9 cellular contexts compared by ENCODE assay signal in genomic region chr1:39214714-39214997, GRCh38. TPM values are rescaled to one million over a fixed set of nuclear protein-coding genes. Genes with fewer than 3 reads are reported as not detected.
DNase-seq lines count a peak whose midpoint lies in the region; ATAC-seq and TF ChIP-seq lines count a peak whose summit lies in the region.
"Had no signal": no experiment of that assay in that cellular context is flagged by ENCODE, and none has a peak within 500 bp of the region (broad histone marks: within the 10 kb centered on the region; RNA-seq: fewer than 3 reads in every experiment).

No MANE protein-coding gene starts in this region.

- H3K9ac ChIP-seq in liver (ENCODE audit: low read depth in 1 of 2, low read length in 2 of 2), result no peak overlapping the region

- no peak for ATAC-seq in activated CD4-positive, alpha-beta T cell treated with anti-CD3 and anti-CD28 coated beads for 36 hours
- no peak for ATAC-seq in activated T-helper 17 cell treated with anti-CD3 and anti-CD28 coated beads, Interleukin-2, amount 50 U/mL, for 72 hours (replicated peaks)
- ATAC-seq in HG02763 (IDR thresholded peaks at IDR 0.05; ENCODE audit: unreplicated experiment), result no peak

- peak overlapping the region; percentile 90 for H3K4me3 Mint-ChIP-seq in activated CD4-positive, alpha-beta T cell treated with anti-CD3 and anti-CD28 coated beads for 36 hours
- peak overlapping the region; percentile 92 for H3K4me3 Mint-ChIP-seq in activated T-helper 17 cell treated with anti-CD3 and anti-CD28 coated beads, Interleukin-2, amount 50 U/mL, for 72 hours

- no peaks in the 10 kb centered on the region for H3K27me3 Mint-ChIP-seq in activated CD4-positive, alpha-beta T cell treated with anti-CD3 and anti-CD28 coated beads for 36 hours
- H3K27me3 Mint-ChIP-seq in activated T-helper 17 cell treated with anti-CD3 and anti-CD28 coated beads, Interleukin-2, amount 50 U/mL, for 72 hours, result no peaks in the 10 kb centered on the region

- TF ChIP-seq RAD21 in liver (IDR thresholded peaks at IDR 0.05), result no peak

- H3K27ac ChIP-seq in liver (ENCODE audit: low read depth in 1 of 2, low read length in 2 of 2), result peak overlapping the region; percentile 2 to 48
- peak overlapping the region; percentile 78 for H3K27ac ChIP-seq in suprapubic skin

- H3K4me1 Mint-ChIP-seq in activated CD4-positive, alpha-beta T cell treated with anti-CD3 and anti-CD28 coated beads for 36 hours, result peaks cover 53% of the 10 kb centered on the region
- peaks cover 23% of the 10 kb centered on the region for H3K4me1 Mint-ChIP-seq in activated T-helper 17 cell treated with anti-CD3 and anti-CD28 coated beads, Interleukin-2, amount 50 U/mL, for 72 hours

- intact Hi-C loops in activated CD4-positive, alpha-beta T cell treated with anti-CD3 and anti-CD28 coated beads for 36 hours (cut with DNase I, micrococcal nuclease), result no loop called here

- no peaks in the 10 kb centered on the region for H3K27me3 ChIP-seq in liver (ENCODE audit: control insufficient read depth in 4 of 4, insufficient read depth in 4 of 4, low read length in 3 of 4)
- no peaks in the 10 kb centered on the region for H3K27me3 ChIP-seq in suprapubic skin

- CTCF ChIA-PET in activated CD4-positive, alpha-beta T cell treated with anti-CD3 and anti-CD28 coated beads for 36 hours (lab: Charles Lee), result interaction anchor here (0.6 to 6.2 kb wide), 13 partner anchors 9 to 522 kb away, joined by 3 to 75 read pairs (median 4); partner anchors contain the start of gene MACF1

- H3K9me3 ChIP-seq in liver (ENCODE audit: control insufficient read depth in 4 of 4, low read length in 3 of 4) (no peaks in the 10 kb centered on the region), suprapubic skin (no peaks in the 10 kb centered on the region)

- H3K4me3 ChIP-seq in liver (ENCODE audit: low read depth in 1 of 3, low read length in 3 of 3) (no peak overlapping the region), suprapubic skin (no peak overlapping the region)

- no peaks in the 10 kb centered on the region for H3K9me3 Mint-ChIP-seq in activated CD4-positive, alpha-beta T cell treated with anti-CD3 and anti-CD28 coated beads for 36 hours (ENCODE audit: low read depth)
- H3K9me3 Mint-ChIP-seq in activated T-helper 17 cell treated with anti-CD3 and anti-CD28 coated beads, Interleukin-2, amount 50 U/mL, for 72 hours, result no peaks in the 10 kb centered on the region

- TF ChIP-seq CTCF in liver (IDR thresholded peaks at IDR 0.05; ENCODE audit: low read depth, low read length, missing input control) (no peak), suprapubic skin (IDR thresholded peaks at IDR 0.05) (no peak)

- peaks cover 22% of the 10 kb centered on the region for H3K36me3 Mint-ChIP-seq in activated CD4-positive, alpha-beta T cell treated with anti-CD3 and anti-CD28 coated beads for 36 hours (ENCODE audit: low read depth)
- peaks cover 52% of the 10 kb centered on the region for H3K36me3 Mint-ChIP-seq in activated T-helper 17 cell treated with anti-CD3 and anti-CD28 coated beads, Interleukin-2, amount 50 U/mL, for 72 hours (ENCODE audit: low read depth)

- POLR2A ChIA-PET in activated CD4-positive, alpha-beta T cell treated with anti-CD3 and anti-CD28 coated beads for 36 hours (lab: Charles Lee), result interaction anchor here (0.6 to 2.0 kb wide), 4 partner anchors 10 to 176 kb away, joined by 4 to 17 read pairs (median 6); partner anchors contain the start of gene MACF1

- no peak for TF ChIP-seq EP300 in suprapubic skin (IDR thresholded peaks at IDR 0.05)

- no peaks in the 10 kb centered on the region for H3K36me3 ChIP-seq in liver (ENCODE audit: control insufficient read depth in 4 of 4, insufficient read depth in 3 of 4, low read depth in 1 of 4, low read length in 3 of 4)
- no peaks in the 10 kb centered on the region for H3K36me3 ChIP-seq in suprapubic skin

- H3K27ac Mint-ChIP-seq in activated CD4-positive, alpha-beta T cell treated with anti-CD3 and anti-CD28 coated beads for 36 hours, result peak overlapping the region; percentile 97
- peak overlapping the region; percentile 92 for H3K27ac Mint-ChIP-seq in activated T-helper 17 cell treated with anti-CD3 and anti-CD28 coated beads, Interleukin-2, amount 50 U/mL, for 72 hours

- peaks cover 7 to 24% (median 22%) of the 10 kb centered on the region in 4 donors for H3K4me1 ChIP-seq in liver (ENCODE audit: control insufficient read depth in 4 of 4, insufficient read depth in 4 of 4, low read length in 3 of 4)
- H3K4me1 ChIP-seq in suprapubic skin, result peaks cover 45% of the 10 kb centered on the region

- WGBS in liver, result 70% methylated on average over 1 of the region's 1 CpG
- 27% methylated on average over 1 of the region's 1 CpG for WGBS in suprapubic skin

- no peak for TF ChIP-seq POLR2A in suprapubic skin (IDR thresholded peaks at IDR 0.05)

- DNase-seq in activated CD4-positive, alpha-beta T cell treated with anti-CD3 and anti-CD28 coated beads for 36 hours, result no peak
- DNase-seq in activated CD4-positive, alpha-beta T cell treated with anti-CD3 and anti-CD28 coated beads, Interleukin-2, amount 50 U/mL, for 48 hours, result no peak
- DNase-seq in suprapubic skin (ENCODE audit: low spot score in 2 of 2), result no peak
- no peak for DNase-seq in 8988T
- DNase-seq in COR-L47 (lab: John Stamatoyannopoulos, UW), result no peak
- DNase-seq: NCI-H187 treated with DMSO at 0.1 percent for 48 hours had no signal

TF ChIP-seq in liver, 16 proteins besides CTCF, POLR2A, EP300 and RAD21:
- TF ChIP-seq FOXA1 (IDR thresholded peaks at IDR 0.05), result no peak
- TF ChIP-seq SP1 (IDR thresholded peaks at IDR 0.05), result no peak
- TF ChIP-seq REST (IDR thresholded peaks at IDR 0.05), result no peak

RNA-seq across cellular contexts. Expression of gene MACF1, which starts 10.2 kb away (rescaled TPM):
- total RNA-seq in activated CD4-positive, alpha-beta T cell treated with anti-CD3 and anti-CD28 coated beads for 36 hours, result 100 to 1,000 TPM; 192 to 195 TPM
- total RNA-seq in activated T-helper 17 cell treated with anti-CD3 and anti-CD28 coated beads, Interleukin-2, amount 50 U/mL, for 72 hours, result 100 to 1,000 TPM; 434 to 605 TPM
- total RNA-seq in liver, result 100 to 1,000 TPM in 1 of 2 donors, 10 to 100 TPM in 1; 62.1 to 216 TPM
- 10 to 100 TPM; 23.3 to 40.2 TPM for polyA plus RNA-seq in liver
- total RNA-seq in suprapubic skin, result 100 to 1,000 TPM; 421 to 942 (median 545) TPM
